ENCODE assay signal across 8 cellular contexts in genomic region chr2:171999125-171999524, GRCh38. TPM values are rescaled to one million over a fixed set of nuclear protein-coding genes. Genes with fewer than 3 reads are reported as not detected.
DNase-seq lines count a peak whose midpoint lies in the region; ATAC-seq lines count a peak whose summit lies in the region.

No MANE protein-coding gene starts in this region.

- no peak for ATAC-seq in effector memory CD8-positive, alpha-beta T cell (replicated peaks)
- ATAC-seq in GM21528 (IDR thresholded peaks at IDR 0.05; ENCODE audit: low FRiP score, unreplicated experiment) = no peak

- H3K4me1 Mint-ChIP-seq in effector memory CD8-positive, alpha-beta T cell (ENCODE audit: low read depth in 2 of 2) = peaks cover 7 to 8% of the 10 kb centered on the region in 2 donors

- no peak overlapping the region for H3K27ac Mint-ChIP-seq in effector memory CD8-positive, alpha-beta T cell

- peaks cover 13% of the 10 kb centered on the region for H3K4me1 ChIP-seq in neuron (ENCODE audit: insufficient read depth, low read length)

- peaks cover 3% of the 10 kb centered on the region for H3K27me3 ChIP-seq in neuron (ENCODE audit: insufficient read depth, low read length)

- peak; percentile 50 for DNase-seq in DMS79 treated with DMSO at 0.1 percent for 48 hours (lab: John Stamatoyannopoulos, UW)
- no peak for DNase-seq in DMS79 (lab: John Stamatoyannopoulos, UW)
- peak; percentile 45 for DNase-seq in NCI-H69 (lab: John Stamatoyannopoulos, UW)
- no peak for DNase-seq in effector memory CD8-positive, alpha-beta T cell
- no peak for DNase-seq in dermis blood vessel endothelial cell
- DNase-seq in H4 (ENCODE audit: low spot score) = no peak

- peak overlapping the region; percentile 87 to 91 for H3K4me3 Mint-ChIP-seq in effector memory CD8-positive, alpha-beta T cell

- peaks cover 28 to 36% of the 10 kb centered on the region in 2 donors for H3K27me3 Mint-ChIP-seq in effector memory CD8-positive, alpha-beta T cell

- no peaks in the 10 kb centered on the region for H3K9me3 Mint-ChIP-seq in effector memory CD8-positive, alpha-beta T cell

- peaks cover 2% of the 10 kb centered on the region for H3K36me3 Mint-ChIP-seq in effector memory CD8-positive, alpha-beta T cell (ENCODE audit: insufficient read depth)

- no peaks in the 10 kb centered on the region for H3K9me3 ChIP-seq in neuron (ENCODE audit: low read length)

- H3K36me3 ChIP-seq in neuron (ENCODE audit: insufficient read depth, low read length) = no peaks in the 10 kb centered on the region

- H3K4me3 ChIP-seq in neuron (ENCODE audit: low read length) = peak overlapping the region; percentile 61

- peak overlapping the region; percentile 82 for H2AFZ ChIP-seq in neuron (ENCODE audit: low read depth, low read length)

RNA-seq across cellular contexts. Expression of gene METAP1D, which starts 0.6 kb away (rescaled TPM):
- 3.3 and 5.3 TPM in 2 replicates for total RNA-seq in dermis blood vessel endothelial cell
- 30.7 and 36.0 TPM in 2 replicates for total RNA-seq in H4 (2014; rRNA removed; shearing (Covaris generic))

Comparison
In these comparisons a context has a peak if more than half of its experiments do, and no peak if none do; other contexts are left out.
1. DNase-seq: peak in DMS79 treated with DMSO at 0.1 percent for 48 hours (single experiment) and NCI-H69 (single experiment); none in DMS79 (single experiment), effector memory CD8-positive, alpha-beta T cell (0 of 3), dermis blood vessel endothelial cell (single experiment) and H4 (single experiment).